ENCODE assay signal across 12 cellular contexts in genomic region chr2:142873850-142874287, GRCh38. TPM values are rescaled to one million over a fixed set of nuclear protein-coding genes. Genes with fewer than 3 reads are reported as not detected.
DNase-seq lines count a peak whose midpoint lies in the region; ATAC-seq and TF ChIP-seq lines count a peak whose summit lies in the region.
"Had no signal": no experiment of that assay in that cellular context is flagged by ENCODE, and none has a peak within 500 bp of the region (broad histone marks: within the 10 kb centered on the region; RNA-seq: fewer than 3 reads in every experiment).

No MANE protein-coding gene starts in this region.

- H2BK12ac ChIP-seq in mesenchymal stem cell (ENCODE audit: low read length in 2 of 2): peak overlapping the region in 1 of 2 experiments; percentile 37

- no peak overlapping the region for H2AFZ ChIP-seq in mesenchymal stem cell (ENCODE audit: low read depth, low read length)

- no peak overlapping the region for H3K4me3 ChIP-seq in AG04450 (ENCODE audit: low read depth, low read length)
- H3K4me3 ChIP-seq in ascending aorta: no peak overlapping the region
- H3K4me3 ChIP-seq in mesenchymal stem cell (ENCODE audit: insufficient read depth in 1 of 2, low read depth in 1 of 2, low read length in 2 of 2): peak overlapping the region in 1 of 2 experiments; percentile 44
- H3K4me3 ChIP-seq: lung had no signal

- H3K9me3 ChIP-seq in AG04450 (ENCODE audit: control insufficient read depth, insufficient read depth, low read length): no peaks in the 10 kb centered on the region; the same call in 1 of the 2 replicates
- no peaks in the 10 kb centered on the region for H3K9me3 ChIP-seq in ascending aorta
- H3K9me3 ChIP-seq in mesenchymal stem cell (ENCODE audit: control insufficient read depth, low read length): no peaks in the 10 kb centered on the region

- no peak overlapping the region for H4K91ac ChIP-seq in mesenchymal stem cell (ENCODE audit: low read length)

- no peaks in the 10 kb centered on the region for H3K36me3 ChIP-seq in ascending aorta
- no peaks in the 10 kb centered on the region for H3K36me3 ChIP-seq in mesenchymal stem cell (ENCODE audit: control insufficient read depth in 1 of 2, insufficient read depth in 2 of 2, low read depth in 1 of 2, low read length in 2 of 2)

- H3K4me2 ChIP-seq in mesenchymal stem cell (ENCODE audit: low read length, poor library complexity, severe bottlenecking): no peak overlapping the region

- H3K23ac ChIP-seq in mesenchymal stem cell (ENCODE audit: low read length in 2 of 2): no peak overlapping the region

- TF ChIP-seq CTCF in AG04450 (IDR thresholded peaks at IDR 0.05; ENCODE audit: low read depth, low read length) (no peak), ascending aorta (IDR thresholded peaks at IDR 0.05) (no peak), omental fat pad (IDR thresholded peaks at IDR 0.05) (no peak)

- peak overlapping the region; percentile 49 for H2BK120ac ChIP-seq in mesenchymal stem cell (ENCODE audit: low read depth, low read length)

- POLR2A ChIA-PET in AG04450 (lab: Yijun Ruan, JAX): interaction anchor here (1.1 kb wide), 2 partner anchors 10 to 132 kb away, joined by 4 to 6 read pairs; no protein-coding TSS in a partner anchor
- POLR2A ChIA-PET in activated CD8-positive, alpha-beta T cell treated with anti-CD3 and anti-CD28 coated beads, Interleukin-2, amount 10 ng/mL, durations not matched to agents 7 days and 5 days (lab: Charles Lee): no interaction called here

- DNase-seq in AG04450 (ENCODE audit: low read depth, low spot score) (no peak), ascending aorta (ENCODE audit: low spot score in 2 of 2) (no peak), mesenchymal stem cell (no peak), cortex of kidney (lab: John Stamatoyannopoulos, UW) (no peak), NCI-H82 (lab: John Stamatoyannopoulos, UW) (no peak), omental fat pad (ENCODE audit: low spot score) (no peak)
- no peak for DNase-seq in activated CD8-positive, alpha-beta T cell treated with anti-CD3 and anti-CD28 coated beads, Interleukin-2, amount 10 ng/mL, durations not matched to agents 7 days and 5 days
- DNase-seq: NCI-H187, retina had no signal

- H3K79me1 ChIP-seq in mesenchymal stem cell (replicated peaks; ENCODE audit: low read length, poor library complexity, severe bottlenecking): no peaks in the 10 kb centered on the region

- H3K4me3 Mint-ChIP-seq in activated CD8-positive, alpha-beta T cell treated with anti-CD3 and anti-CD28 coated beads, Interleukin-2, amount 10 ng/mL, durations not matched to agents 7 days and 5 days: no peak overlapping the region
- H3K4me3 Mint-ChIP-seq: activated T-helper 1 cell treated with anti-CD3 and anti-CD28 coated beads, Interleukin-12 subunit alpha, Interleukin-12 subunit beta, Interleukin-2, Interleukin-4 antibody, amounts not matched to agents 30 ng/mL and 10 ng/mL and 1 ng/mL, durations not matched to agents 14 hours and 24 hours and 36 hours had no signal

- H2BK15ac ChIP-seq in mesenchymal stem cell (ENCODE audit: low read depth, poor library complexity, severe bottlenecking): no peak overlapping the region

- H3K9me3 Mint-ChIP-seq in activated CD8-positive, alpha-beta T cell treated with anti-CD3 and anti-CD28 coated beads, Interleukin-2, amount 10 ng/mL, durations not matched to agents 7 days and 5 days (ENCODE audit: insufficient read depth): no peaks in the 10 kb centered on the region
- H3K9me3 Mint-ChIP-seq: activated T-helper 1 cell treated with anti-CD3 and anti-CD28 coated beads, Interleukin-12 subunit alpha, Interleukin-12 subunit beta, Interleukin-2, Interleukin-4 antibody, amounts not matched to agents 30 ng/mL and 10 ng/mL and 1 ng/mL, durations not matched to agents 14 hours and 24 hours and 36 hours had no signal

- H3K36me3 Mint-ChIP-seq in activated CD8-positive, alpha-beta T cell treated with anti-CD3 and anti-CD28 coated beads, Interleukin-2, amount 10 ng/mL, durations not matched to agents 7 days and 5 days (ENCODE audit: low read depth): no peaks in the 10 kb centered on the region

- CTCF ChIA-PET in AG04450 (lab: Charles Lee): interaction anchor here (1.2 kb wide), 1 partner anchor 161 kb away, joined by 4 read pairs; no protein-coding TSS in a partner anchor
- CTCF ChIA-PET in activated CD8-positive, alpha-beta T cell treated with anti-CD3 and anti-CD28 coated beads, Interleukin-2, amount 10 ng/mL, durations not matched to agents 7 days and 5 days (lab: Charles Lee): no interaction called here

- no CpG with 5 or more reads among the region's 1 CpG for WGBS in mesenchymal stem cell

- no peaks in the 10 kb centered on the region for H3K27me3 Mint-ChIP-seq in activated CD8-positive, alpha-beta T cell treated with anti-CD3 and anti-CD28 coated beads, Interleukin-2, amount 10 ng/mL, durations not matched to agents 7 days and 5 days (ENCODE audit: low read depth)

- no peak overlapping the region for H4K8ac ChIP-seq in mesenchymal stem cell (ENCODE audit: low read length)

- peak; percentile 22 for ATAC-seq in GM19035 (IDR thresholded peaks at IDR 0.05; ENCODE audit: unreplicated experiment)
- ATAC-seq in activated CD8-positive, alpha-beta T cell treated with anti-CD3 and anti-CD28 coated beads, Interleukin-2, amount 10 ng/mL, durations not matched to agents 7 days and 5 days: no peak
- no peak for ATAC-seq in omental fat pad (ENCODE audit: low FRiP score)

- no peak overlapping the region for H3K4ac ChIP-seq in mesenchymal stem cell (ENCODE audit: low read depth in 1 of 2, low read length in 2 of 2)

- no peaks in the 10 kb centered on the region for H3K4me1 Mint-ChIP-seq in activated CD8-positive, alpha-beta T cell treated with anti-CD3 and anti-CD28 coated beads, Interleukin-2, amount 10 ng/mL, durations not matched to agents 7 days and 5 days (ENCODE audit: low read depth)

- H3K27ac ChIP-seq in AG04450 (ENCODE audit: low read depth, low read length) (peak overlapping the region; percentile 92), ascending aorta (peak overlapping the region; percentile 22 to 25), mesenchymal stem cell (ENCODE audit: low read length, poor library complexity, severe bottlenecking) (no peak overlapping the region)

- intact Hi-C loops in ascending aorta (cut with DNase I): no loop called here

- H3K27ac Mint-ChIP-seq in activated CD8-positive, alpha-beta T cell treated with anti-CD3 and anti-CD28 coated beads, Interleukin-2, amount 10 ng/mL, durations not matched to agents 7 days and 5 days: no peak overlapping the region

- no peak overlapping the region for H2BK5ac ChIP-seq in mesenchymal stem cell (ENCODE audit: low read depth, low read length, poor library complexity, severe bottlenecking)

- no peak overlapping the region for H2AK5ac ChIP-seq in mesenchymal stem cell (ENCODE audit: low read length, severe bottlenecking)

- no peaks in the 10 kb centered on the region for H3K27me3 ChIP-seq in AG04450 (ENCODE audit: control insufficient read depth, insufficient read depth, low read length)
- no peaks in the 10 kb centered on the region for H3K27me3 ChIP-seq in ascending aorta
- H3K27me3 ChIP-seq in mesenchymal stem cell (ENCODE audit: control insufficient read depth in 1 of 2, insufficient read depth in 1 of 2, low read length in 2 of 2): no peaks in the 10 kb centered on the region

- peak overlapping the region in 1 of 2 experiments; percentile 2 for H3K18ac ChIP-seq in mesenchymal stem cell (ENCODE audit: low read depth in 1 of 2, low read length in 2 of 2)

- no peak overlapping the region for H3K14ac ChIP-seq in mesenchymal stem cell (ENCODE audit: low read length in 2 of 2)

- H3K4me1 ChIP-seq in ascending aorta (no peaks in the 10 kb centered on the region), mesenchymal stem cell (ENCODE audit: control insufficient read depth, insufficient read depth, low read depth, low read length) (no peaks in the 10 kb centered on the region)

- H3K9ac ChIP-seq in mesenchymal stem cell (ENCODE audit: low read length): peak overlapping the region; percentile 90

RNA-seq across cellular contexts. Expression of gene KYNU, which starts 3.6 kb away (rescaled TPM):
- 4.0 and 4.5 TPM in 2 replicates for polyA plus RNA-seq in AG04450 (2011; rRNA removed)
- 1.6 and 3.3 TPM in 2 replicates for polyA minus RNA-seq in AG04450 (2011; rRNA and poly(A)+ RNA removed)
- 2.3 TPM for total RNA-seq in ascending aorta
- 4.1 TPM for polyA plus RNA-seq in mesenchymal stem cell (2013, experiment 1 of 2)
- 4.0 TPM for polyA plus RNA-seq in mesenchymal stem cell (2013, experiment 2 of 2)
- not detected for total RNA-seq in activated CD8-positive, alpha-beta T cell treated with anti-CD3 and anti-CD28 coated beads, Interleukin-2, amount 10 ng/mL, durations not matched to agents 7 days and 5 days
- total RNA-seq in omental fat pad: 10 to 100 TPM in 1 of 4 donors, 1 to 10 TPM in 3; 3.8 to 25.3 (median 8.4) TPM
- total RNA-seq: activated T-helper 1 cell treated with anti-CD3 and anti-CD28 coated beads, Interleukin-12 subunit alpha, Interleukin-12 subunit beta, Interleukin-2, Interleukin-4 antibody, amounts not matched to agents 30 ng/mL and 10 ng/mL and 1 ng/mL, durations not matched to agents 14 hours and 24 hours and 36 hours had no signal
